Comparison of ENCODE assay signal across 8 cellular contexts in genomic region chrX:20140410-20140809, GRCh38. TPM values are rescaled to one million over a fixed set of nuclear protein-coding genes. Genes with fewer than 3 reads are reported as not detected.
DNase-seq lines count a peak whose midpoint lies in the region; ATAC-seq and TF ChIP-seq lines count a peak whose summit lies in the region.

No MANE protein-coding gene starts in this region.

- peak overlapping the region in 10 of 11 experiments; percentile 80 to 95 (median 86); a peak in 17 of 22 replicates for H3K27ac ChIP-seq in BLaER1 treated with 17β-estradiol and CSF1 and Interleukin-3, amounts not matched to agents 10 nM and 100 nM
- peak overlapping the region; percentile 91 for H3K27ac ChIP-seq in mammary epithelial cell (ENCODE audit: insufficient read depth, low read depth, low read length)

- BruUV-seq in mammary epithelial cell (replicated peaks; lab: Mats Ljungman, UMichigan): TSS peak; percentile 34

- peaks cover 0 to 40% (median 0%) of the 10 kb centered on the region in 3 donors for H3K36me3 Mint-ChIP-seq in naive thymus-derived CD8-positive, alpha-beta T cell

- POLR2A ChIA-PET in naive thymus-derived CD8-positive, alpha-beta T cell (lab: Charles Lee): no interaction called here

- no peaks in the 10 kb centered on the region for H3K27me3 Mint-ChIP-seq in naive thymus-derived CD8-positive, alpha-beta T cell

- H3K9ac ChIP-seq in BLaER1 treated with 17β-estradiol and CSF1 and Interleukin-3, amounts not matched to agents 10 nM and 100 nM: peak overlapping the region; percentile 84 to 98 (median 93)
- peak overlapping the region; percentile 93 for H3K9ac ChIP-seq in mammary epithelial cell (ENCODE audit: insufficient read depth, low read length)

- H2AFZ ChIP-seq in mammary epithelial cell (ENCODE audit: low read depth, low read length): no peak overlapping the region

- H3K27me3 ChIP-seq in BLaER1 treated with 17β-estradiol and CSF1 and Interleukin-3, amounts not matched to agents 10 nM and 100 nM: no peaks in the 10 kb centered on the region
- no peaks in the 10 kb centered on the region for H3K27me3 ChIP-seq in mammary epithelial cell (ENCODE audit: insufficient read depth, low read length)

- H3K9me3 ChIP-seq in BLaER1 treated with 17β-estradiol and CSF1 and Interleukin-3, amounts not matched to agents 10 nM and 100 nM (replicated peaks in 1 of 11): no peaks in the 10 kb centered on the region
- H3K9me3 ChIP-seq in mammary epithelial cell (replicated peaks; ENCODE audit: insufficient read depth, low read length): no peaks in the 10 kb centered on the region

- peak overlapping the region; percentile 57 to 98 (median 94) for H3K27ac Mint-ChIP-seq in naive thymus-derived CD8-positive, alpha-beta T cell

- H3K4me1 ChIP-seq in BLaER1 treated with 17β-estradiol and CSF1 and Interleukin-3, amounts not matched to agents 10 nM and 100 nM: peaks cover 30 to 50% (median 47%) of the 10 kb centered on the region in 10 experiments
- peaks cover 16% of the 10 kb centered on the region for H3K4me1 ChIP-seq in mammary epithelial cell (ENCODE audit: insufficient read depth, low read length)

- H3K4me2 ChIP-seq in BLaER1 treated with 17β-estradiol and CSF1 and Interleukin-3, amounts not matched to agents 10 nM and 100 nM: peak overlapping the region; percentile 78 to 92 (median 86)
- H3K4me2 ChIP-seq in mammary epithelial cell (ENCODE audit: insufficient read depth, low read depth, low read length): peak overlapping the region; percentile 85

- peaks cover 58% of the 10 kb centered on the region for H3K79me2 ChIP-seq in mammary epithelial cell (ENCODE audit: insufficient read depth, low read length)

- peak; percentile 20 to 58 for DNase-seq in Kasumi-1 (lab: John Stamatoyannopoulos, UW)
- DNase-seq in mammary epithelial cell: no peak
- no peak for DNase-seq in naive thymus-derived CD8-positive, alpha-beta T cell
- DNase-seq in hippocampal formation (lab: John Stamatoyannopoulos, UW): no peak

- peak overlapping the region; percentile 84 to 95 (median 88) for H3K4me3 Mint-ChIP-seq in naive thymus-derived CD8-positive, alpha-beta T cell

- CTCF ChIA-PET in mammary epithelial cell (lab: Charles Lee; ENCODE audit: low non-redundant PET): no interaction called here

- 0% methylated on average over 2 of the region's 3 CpGs for WGBS in mammary epithelial cell (ENCODE audit: low coverage, missing lambda C conversion rate)

- H4K20me1 ChIP-seq in BLaER1 treated with 17β-estradiol and CSF1 and Interleukin-3, amounts not matched to agents 10 nM and 100 nM: peaks cover 48 to 61% (median 58%) of the 10 kb centered on the region in 11 experiments; a peak in 21 of 22 replicates
- no peaks in the 10 kb centered on the region for H4K20me1 ChIP-seq in mammary epithelial cell (ENCODE audit: insufficient read depth, low read length)

- intact Hi-C loops in mammary epithelial cell (cut with micrococcal nuclease): loop anchor here (5.0 kb wide), 1 partner anchor 302 kb away; no protein-coding TSS in a partner anchor

- H3K4me3 ChIP-seq in BLaER1 treated with 17β-estradiol and CSF1 and Interleukin-3, amounts not matched to agents 10 nM and 100 nM: peak overlapping the region; percentile 81 to 100 (median 90)
- peak overlapping the region; percentile 82 to 96 (median 93) for H3K4me3 ChIP-seq in mammary epithelial cell (replicated peaks in 1 of 3; ENCODE audit: insufficient read depth in 1 of 3, low read depth in 2 of 3, low read length in 3 of 3)

- dilution Hi-C loops in mammary epithelial cell (cut with HindIII; ENCODE audit: low sequenced_read_pairs): no loop called here

- H3K4me1 Mint-ChIP-seq in naive thymus-derived CD8-positive, alpha-beta T cell: peaks cover 6 to 34% (median 26%) of the 10 kb centered on the region in 4 donors

- in situ Hi-C loops in mammary epithelial cell (cut with MboI; ENCODE audit: low sequenced_read_pairs in 2 of 2): no loop called here

- no peaks in the 10 kb centered on the region for H3K9me3 Mint-ChIP-seq in naive thymus-derived CD8-positive, alpha-beta T cell

- TF ChIP-seq CTCF in mammary epithelial cell (conservative IDR thresholded peaks at IDR 0.05 in 1 of 2, IDR thresholded peaks at IDR 0.05 in 1 of 2; ENCODE audit: extremely low read depth in 1 of 2, insufficient read depth in 1 of 2, low read depth in 1 of 2, low read length in 2 of 2): no peak

- peaks cover 42 to 49% (median 48%) of the 10 kb centered on the region in 11 experiments for H3K36me3 ChIP-seq in BLaER1 treated with 17β-estradiol and CSF1 and Interleukin-3, amounts not matched to agents 10 nM and 100 nM
- H3K36me3 ChIP-seq in mammary epithelial cell (ENCODE audit: insufficient read depth, low read length): peaks cover 29% of the 10 kb centered on the region

- ATAC-seq in naive thymus-derived CD8-positive, alpha-beta T cell: no peak
- ATAC-seq in HG02981 (IDR thresholded peaks at IDR 0.05; ENCODE audit: unreplicated experiment): no peak
- no peak for ATAC-seq in GM21717 (IDR thresholded peaks at IDR 0.05; ENCODE audit: unreplicated experiment)
- ATAC-seq in GM18861 (IDR thresholded peaks at IDR 0.05; ENCODE audit: unreplicated experiment): no peak

RNA-seq across cellular contexts. Expression of gene EIF1AX, which starts 1.2 kb away (rescaled TPM):
- total RNA-seq in mammary epithelial cell: 100 to 1,000 TPM in 1 of 2 donors, 10 to 100 TPM in 1; 65.5 to 201 TPM
- 82.4 TPM for polyA plus RNA-seq in mammary epithelial cell
- 42.8 TPM for polyA minus RNA-seq in mammary epithelial cell
- total RNA-seq in naive thymus-derived CD8-positive, alpha-beta T cell: 10 to 100 TPM; 74.0 to 74.2 TPM
- polyA plus RNA-seq in naive thymus-derived CD8-positive, alpha-beta T cell: 100 to 1,000 TPM; 102 to 126 (median 119) TPM

RNA-seq across cellular contexts. Expression of gene MAP7D2, which starts 23.7 kb away (rescaled TPM):
- total RNA-seq in mammary epithelial cell: 1 to 10 TPM; 1.0 to 5.0 TPM
- 3.2 TPM for polyA plus RNA-seq in mammary epithelial cell
- polyA minus RNA-seq in mammary epithelial cell: 5.1 TPM
- under 1 TPM; 0.16 TPM for total RNA-seq in naive thymus-derived CD8-positive, alpha-beta T cell
- polyA plus RNA-seq in naive thymus-derived CD8-positive, alpha-beta T cell: not detected

Comparison
In these comparisons a context has a peak if more than half of its experiments do, and no peak if none do; other contexts are left out.
1. DNase-seq: peak in Kasumi-1 (2 of 2); none in mammary epithelial cell (single experiment), naive thymus-derived CD8-positive, alpha-beta T cell (0 of 10) and hippocampal formation (0 of 2).